ENCODE assay signal across 15 cellular contexts in the genomic region with DNA sequence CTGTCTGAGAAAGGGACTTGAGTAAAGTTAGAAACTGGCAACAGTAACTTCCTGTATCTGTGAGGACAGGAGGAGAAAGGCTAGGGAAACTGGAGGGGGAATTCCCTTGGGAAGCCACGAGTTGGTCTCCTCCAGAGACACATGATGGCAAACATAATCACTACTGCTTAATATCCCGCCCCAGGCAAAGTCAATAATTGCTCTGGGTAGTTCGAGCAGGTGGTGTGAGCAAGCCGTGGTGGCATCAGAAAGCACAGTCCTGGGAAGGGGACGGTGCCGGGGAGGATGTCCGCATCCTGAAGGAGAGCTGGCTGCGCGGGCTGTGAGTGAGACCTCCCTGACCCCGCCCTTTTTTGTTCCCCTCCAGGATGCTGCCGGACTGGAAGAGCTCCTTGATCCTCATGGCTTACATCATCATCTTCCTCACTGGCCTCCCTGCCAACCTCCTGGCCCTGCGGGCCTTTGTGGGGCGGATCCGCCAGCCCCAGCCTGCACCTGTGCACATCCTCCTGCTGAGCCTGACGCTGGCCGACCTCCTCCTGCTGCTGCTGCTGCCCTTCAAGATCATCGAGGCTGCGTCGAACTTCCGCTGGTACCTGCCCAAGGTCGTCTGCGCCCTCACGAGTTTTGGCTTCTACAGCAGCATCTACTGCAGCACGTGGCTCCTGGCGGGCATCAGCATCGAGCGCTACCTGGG. TPM values are rescaled to one million over a fixed set of nuclear protein-coding genes. Genes with fewer than 3 reads are reported as not detected.
DNase-seq lines count a peak whose midpoint lies in the region; ATAC-seq and TF ChIP-seq lines count a peak whose summit lies in the region.
"Had no signal": no experiment of that assay in that cellular context is flagged by ENCODE, and none has a peak within 500 bp of the region (broad histone marks: within the 10 kb centered on the region; RNA-seq: fewer than 3 reads in every experiment).

No MANE protein-coding gene starts in this region.

- no peaks in the 10 kb centered on the region for H3K4me1 ChIP-seq in prostate gland (replicated peaks)
- H3K4me1 ChIP-seq: ascending aorta had no signal

- WGBS in prostate gland = 51% methylated on average over 27 of the region's 27 CpGs

- intact Hi-C loops in prostate gland (cut with DNase I) = no loop called here

- H3K36me3 ChIP-seq in prostate gland = no peaks in the 10 kb centered on the region
- H3K36me3 ChIP-seq: ascending aorta had no signal

- DNase-seq in DMS 273 (lab: John Stamatoyannopoulos, UW; ENCODE audit: unreplicated experiment) (peak; percentile 42), DMS 273 treated with DMSO at 0.1 percent for 48 hours (lab: John Stamatoyannopoulos, UW) (no peak), LNCaP clone FGC (ENCODE audit: low read depth) (peak; percentile 80), prostate gland (ENCODE audit: low spot score) (peak; percentile 56), MV-4-11 (lab: John Stamatoyannopoulos, UW) (no peak)
- DNase-seq: 8988T; activated T-cell treated with anti-CD3 and anti-CD28 coated beads, Interleukin-2, amount 50 U/mL, for 48 hours; effector memory CD8-positive, alpha-beta T cell; stimulated activated CD4-positive, alpha-beta T cell treated with anti-CD3 and anti-CD28 coated beads, Interleukin-4, amount 100 ng/mL, for 4 hours had no signal

- TF ChIP-seq CTCF in LNCaP clone FGC (IDR thresholded peaks at IDR 0.05; ENCODE audit: control insufficient read depth, extremely low read depth, insufficient read depth) (no peak), VCaP (conservative IDR thresholded peaks at IDR 0.05) (no peak), prostate gland (IDR thresholded peaks at IDR 0.05) (no peak)

- H3K4me3 ChIP-seq in LNCaP clone FGC (ENCODE audit: low read depth, low read length) (no peak overlapping the region), prostate gland (no peak overlapping the region)
- H3K4me3 ChIP-seq: ascending aorta had no signal

- no peaks in the 10 kb centered on the region for H3K9me3 ChIP-seq in prostate gland
- H3K9me3 ChIP-seq: ascending aorta had no signal

- H3K27ac ChIP-seq in VCaP (peak overlapping the region; percentile 97), prostate gland (peak overlapping the region; percentile 48)
- H3K27ac ChIP-seq: ascending aorta had no signal

- no peaks in the 10 kb centered on the region for H3K27me3 ChIP-seq in prostate gland (replicated peaks; ENCODE audit: insufficient read depth)
- H3K27me3 ChIP-seq: ascending aorta had no signal

- no peak for TF ChIP-seq POLR2A in prostate gland (IDR thresholded peaks at IDR 0.05)

- no peak for ATAC-seq in GM21723 (IDR thresholded peaks at IDR 0.05; ENCODE audit: unreplicated experiment)
- no peak for ATAC-seq in HG02798 (IDR thresholded peaks at IDR 0.05; ENCODE audit: poor library complexity, unreplicated experiment)
- ATAC-seq: effector memory CD8-positive, alpha-beta T cell; WTC11 had no signal

RNA-seq across cellular contexts. Expression of a gene that starts 1.4 kb away (rescaled TPM):
- total RNA-seq in prostate gland = under 1 TPM in 1 of 2 donors, not detected in 1; 0.87 TPM
- total RNA-seq: ascending aorta, lung microvascular endothelial cell, WTC11 had no signal

RNA-seq across cellular contexts. Expression of a gene that starts 40.8 kb away (rescaled TPM):
- total RNA-seq in prostate gland = 10 to 100 TPM in 1 of 2 donors, 1 to 10 TPM in 1; 3.6 to 58.6 TPM
- total RNA-seq: ascending aorta, lung microvascular endothelial cell had no signal

Comparison
In these comparisons a context has a peak if more than half of its experiments do, and no peak if none do; other contexts are left out.
1. DNase-seq: peak in DMS 273 (single experiment), LNCaP clone FGC (single experiment) and prostate gland (single experiment); none in DMS 273 treated with DMSO at 0.1 percent for 48 hours (single experiment) and MV-4-11 (single experiment).